12 cellular contexts compared by ENCODE assay signal in the genomic region with DNA sequence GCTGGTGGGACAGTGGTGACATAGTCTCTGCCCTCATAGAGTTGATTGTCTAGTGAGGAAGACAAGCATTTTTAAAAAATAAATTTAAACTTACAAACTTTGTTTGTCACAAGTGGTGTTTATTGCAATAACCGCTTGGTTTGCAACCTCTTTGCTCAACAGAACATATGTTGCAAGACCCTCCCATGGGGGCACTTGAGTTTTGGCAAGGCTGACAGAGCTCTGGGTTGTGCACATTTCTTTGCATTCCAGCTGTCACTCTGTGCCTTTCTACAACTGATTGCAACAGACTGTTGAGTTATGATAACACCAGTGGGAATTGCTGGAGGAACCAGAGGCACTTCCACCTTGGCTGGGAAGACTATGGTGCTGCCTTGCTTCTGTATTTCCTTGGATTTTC. TPM values are rescaled to one million over a fixed set of nuclear protein-coding genes. Genes with fewer than 3 reads are reported as not detected.
DNase-seq lines count a peak whose midpoint lies in the region; ATAC-seq, FAIRE-seq and TF ChIP-seq lines count a peak whose summit lies in the region.
"Had no signal": no experiment of that assay in that cellular context is flagged by ENCODE, and none has a peak within 500 bp of the region (broad histone marks: within the 10 kb centered on the region; RNA-seq: fewer than 3 reads in every experiment).

No MANE protein-coding gene starts in this region.

- intact Hi-C loops in Right ventricle myocardium inferior (cut with DNase I) (no loop called here), cardiac septum (cut with DNase I) (no loop called here), esophagus muscularis mucosa (cut with DNase I) (no loop called here), aorta (cut with DNase I) (no loop called here)

- H3K27ac Mint-ChIP-seq in activated naive CD8-positive, alpha-beta T cell treated with anti-CD3 and anti-CD28 coated beads for 36 hours: no peak overlapping the region
- H3K27ac Mint-ChIP-seq: nephron had no signal

- no peaks in the 10 kb centered on the region for H3K4me1 Mint-ChIP-seq in activated naive CD8-positive, alpha-beta T cell treated with anti-CD3 and anti-CD28 coated beads for 36 hours

- H3K4me1 ChIP-seq in esophagus muscularis mucosa (peaks cover under 1 to 16% (median 3%) of the 10 kb centered on the region in 4 donors), lung (ENCODE audit: control insufficient read depth in 2 of 2, insufficient read depth in 2 of 2, low read length in 2 of 2) (peaks cover 2 to 5% of the 10 kb centered on the region in 2 donors), aorta (ENCODE audit: control insufficient read depth in 1 of 2, insufficient read depth in 2 of 2, low read length in 2 of 2) (no peaks in the 10 kb centered on the region)

- H3K27me3 Mint-ChIP-seq in activated naive CD8-positive, alpha-beta T cell treated with anti-CD3 and anti-CD28 coated beads for 36 hours: peaks cover 8% of the 10 kb centered on the region

- H3K9me3 Mint-ChIP-seq in activated naive CD8-positive, alpha-beta T cell treated with anti-CD3 and anti-CD28 coated beads for 36 hours: no peaks in the 10 kb centered on the region

- FAIRE-seq in GM19239 (lab: Jason Lieb, UNC): no peak

- WGBS in esophagus muscularis mucosa: 50% methylated on average over 1 of the region's 1 CpG
- 32 to 33% methylated on average over 1 of the region's 1 CpG for whole genome bisulfite sequencing in lung, 2 donors
- 87 to 97% methylated on average over 1 of the region's 1 CpG for WGBS in aorta, 2 donors

- H3K27me3 ChIP-seq in esophagus muscularis mucosa (no peaks in the 10 kb centered on the region), lung (ENCODE audit: control insufficient read depth, insufficient read depth) (no peaks in the 10 kb centered on the region), aorta (ENCODE audit: control insufficient read depth in 1 of 2, insufficient read depth in 2 of 2, low read length in 1 of 2) (no peaks in the 10 kb centered on the region)

- peak; percentile 84 for DNase-seq in Right ventricle myocardium inferior (ENCODE audit: missing footprints)
- DNase-seq in cardiac septum (ENCODE audit: low spot score): no peak
- DNase-seq in esophagus muscularis mucosa (ENCODE audit: extremely low spot score): peak; percentile 96
- peak; percentile 84 for DNase-seq in lung (ENCODE audit: low spot score)
- peak; percentile 75 to 89 for DNase-seq in aorta
- no peak for DNase-seq in RKO (ENCODE audit: low spot score)
- no peak for DNase-seq in activated naive CD8-positive, alpha-beta T cell treated with anti-CD3 and anti-CD28 coated beads for 36 hours
- DNase-seq in GM19239 (ENCODE audit: insufficient read length, low spot score): no peak
- DNase-seq: NCI-H2107; stimulated activated CD4-positive, alpha-beta T cell treated with anti-CD3 and anti-CD28 coated beads, Interleukin-4, amount 100 ng/mL, for 4 hours had no signal

- TF ChIP-seq CTCF in esophagus muscularis mucosa (IDR thresholded peaks at IDR 0.05) (no peak), lung (IDR thresholded peaks at IDR 0.05; ENCODE audit: control extremely low read depth, extremely low read depth) (no peak)

- H3K27ac ChIP-seq in esophagus muscularis mucosa (replicated peaks in 1 of 4): peak overlapping the region; percentile 40 to 70 (median 62)
- H3K27ac ChIP-seq in lung (ENCODE audit: low read depth in 1 of 2, low read length in 1 of 2): peak overlapping the region in 1 of 2 donors; percentile 74
- H3K27ac ChIP-seq in aorta (ENCODE audit: low read depth in 1 of 2, low read length in 2 of 2): no peak overlapping the region

- H3K36me3 ChIP-seq in esophagus muscularis mucosa (peaks cover 0 to 26% (median 10%) of the 10 kb centered on the region in 4 donors), lung (ENCODE audit: control insufficient read depth in 2 of 2, insufficient read depth in 2 of 2, low read length in 2 of 2) (no peaks in the 10 kb centered on the region), aorta (ENCODE audit: control insufficient read depth in 1 of 2, insufficient read depth in 2 of 2, low read length in 1 of 2) (no peaks in the 10 kb centered on the region)

- ATAC-seq in Right ventricle myocardium inferior: peak; percentile 52
- ATAC-seq in lung (ENCODE audit: insufficient read depth, low FRiP score): peak; percentile 55
- peak; percentile 78 for ATAC-seq in aorta (ENCODE audit: low FRiP score)

- no peak overlapping the region for H3K4me3 Mint-ChIP-seq in activated naive CD8-positive, alpha-beta T cell treated with anti-CD3 and anti-CD28 coated beads for 36 hours
- H3K4me3 Mint-ChIP-seq: brain, nephron had no signal

- TF ChIP-seq EP300 in esophagus muscularis mucosa (IDR thresholded peaks at IDR 0.05): no peak

- TF ChIP-seq POLR2A in esophagus muscularis mucosa (IDR thresholded peaks at IDR 0.05; ENCODE audit: low read depth): no peak

- H3K4me3 ChIP-seq in esophagus muscularis mucosa (no peak overlapping the region), lung (no peak overlapping the region), aorta (ENCODE audit: low read length in 2 of 2) (no peak overlapping the region)

- H3K9me3 ChIP-seq in esophagus muscularis mucosa (no peaks in the 10 kb centered on the region), lung (ENCODE audit: control insufficient read depth in 2 of 2, insufficient read depth in 1 of 2, low read length in 1 of 2) (peaks cover 0 to 2% of the 10 kb centered on the region in 2 donors), aorta (ENCODE audit: control insufficient read depth, low read length) (no peaks in the 10 kb centered on the region)

- no peaks in the 10 kb centered on the region for H3K36me3 Mint-ChIP-seq in activated naive CD8-positive, alpha-beta T cell treated with anti-CD3 and anti-CD28 coated beads for 36 hours

RNA-seq across cellular contexts. Expression of a gene that starts 58.4 kb away (rescaled TPM):
- total RNA-seq in Right ventricle myocardium inferior (3.8 TPM), cardiac septum (0.40 TPM), esophagus muscularis mucosa (10 to 100 TPM; 11.2 to 32.6 (median 14.9) TPM), lung (10 to 100 TPM; 31.1 to 49.6 TPM), aorta (under 1 TPM; 0.90 to 0.91 TPM)
- polyA plus RNA-seq in lung (10 to 100 TPM; 13.7 to 63.1 TPM), aorta (1 to 10 TPM; 1.0 to 1.2 TPM)
- not detected for total RNA-seq in activated naive CD8-positive, alpha-beta T cell treated with anti-CD3 and anti-CD28 coated beads for 36 hours

Comparison
In these comparisons a context has a peak if more than half of its experiments do, and no peak if none do; other contexts are left out.
1. DNase-seq: peak in Right ventricle myocardium inferior (single experiment), esophagus muscularis mucosa (single experiment), lung (single experiment) and aorta (2 of 2); none in cardiac septum (single experiment), RKO (single experiment), activated naive CD8-positive, alpha-beta T cell treated with anti-CD3 and anti-CD28 coated beads for 36 hours (single experiment) and GM19239 (single experiment).
2. H3K27ac ChIP-seq: peak in esophagus muscularis mucosa (4 of 4); none in aorta (0 of 2).
3. Peak in every context shown above with its lines, with median percentiles within 50 percentile points of each other: ATAC-seq.